ENCODE assay signal across 31 cellular contexts in the genomic region with DNA sequence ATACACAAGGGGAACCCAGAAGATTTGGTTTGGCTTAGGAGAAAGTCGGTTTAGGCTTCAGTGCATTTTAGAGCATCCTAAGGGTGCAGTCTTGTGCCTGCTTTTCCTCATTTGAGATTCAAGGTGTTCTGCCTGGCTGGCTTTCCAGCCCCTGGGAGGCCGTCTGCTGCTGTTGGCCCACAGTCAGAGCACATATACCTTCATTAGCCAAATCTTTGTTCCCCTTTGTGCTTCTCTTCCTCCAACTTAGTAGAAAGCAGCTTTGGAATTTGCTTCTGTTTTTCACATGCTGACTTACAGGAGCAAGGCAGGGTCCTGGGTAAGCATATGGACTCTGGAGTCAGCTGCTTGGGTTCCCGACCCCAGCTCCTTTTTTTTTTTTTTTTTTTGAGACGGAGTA.
"Had no signal": no experiment of that assay in that cellular context is flagged by ENCODE, and none has a peak within 500 bp of the region (broad histone marks: within the 10 kb centered on the region; RNA-seq: fewer than 3 reads in every experiment).

No MANE protein-coding gene starts in this region.

- H3K4me1 Mint-ChIP-seq: natural killer cell; nephron progenitor cell; stimulated activated naive B cell treated with anti-CD40 and anti-IgM and Interleukin-4, amounts not matched to agents 10 μg/mL and 1 μg/mL and 100 μg/mL, for 72 hours had no signal

- H3K27ac Mint-ChIP-seq: mesothelial cell of epicardium; naive B cell; natural killer cell; nephron progenitor cell; neural progenitor cell; stimulated activated naive B cell treated with anti-CD40 and anti-IgM and Interleukin-4, amounts not matched to agents 10 μg/mL and 1 μg/mL and 100 μg/mL, for 72 hours had no signal

- H3K4me3 Mint-ChIP-seq: mesothelial cell of epicardium; naive B cell; natural killer cell; nephron progenitor cell; neural progenitor cell; stimulated activated naive B cell treated with anti-CD40 and anti-IgM and Interleukin-4, amounts not matched to agents 10 μg/mL and 1 μg/mL and 100 μg/mL, for 72 hours had no signal

- ATAC-seq: heart left ventricle; left cardiac atrium; left lung; lower lobe of right lung; natural killer cell; psoas muscle; right cardiac atrium; sciatic nerve; stimulated activated naive B cell treated with anti-CD40 and anti-IgM and Interleukin-4, amounts not matched to agents 10 μg/mL and 1 μg/mL and 100 μg/mL, for 72 hours; stimulated activated naive CD8-positive, alpha-beta T cell treated with anti-CD3 and anti-CD28 coated beads, Interleukin-15, Interleukin-2, amounts not matched to agents 100 U/mL and 50 U/mL, for 24 hours had no signal

- H2AFZ ChIP-seq: neural progenitor cell, parathyroid adenoma had no signal

- H3K4me3 ChIP-seq: heart left ventricle, left lung, lower lobe of right lung, neural progenitor cell, psoas muscle, skin epidermis, stomach, testis, tibial artery, uterus had no signal

- H3K27ac ChIP-seq: left lung, lower lobe of right lung, neural progenitor cell, neutrophil, parathyroid adenoma, psoas muscle, skin epidermis, stomach, testis, tibial artery, uterus had no signal

- H3K36me3 ChIP-seq: heart left ventricle, left lung, lower lobe of right lung, neural progenitor cell, neutrophil, stomach, tibial artery, uterus had no signal

- H3K4me2 ChIP-seq: neural progenitor cell had no signal

- H3K79me2 ChIP-seq: parathyroid adenoma had no signal

- H3K27me3 ChIP-seq: heart left ventricle, left lung, neural progenitor cell, neutrophil, stomach, testis, tibial artery, uterus had no signal

- H3K9me3 Mint-ChIP-seq: naive B cell, nephron progenitor cell, neural progenitor cell had no signal

- DNase-seq: heart left ventricle; hypothalamus; islet precursor cell; left cardiac atrium; left lung; lower lobe of right lung; mammary epithelial cell; mesendoderm; naive B cell; natural killer cell; nephron progenitor cell; occipital lobe; psoas muscle; right cardiac atrium; stimulated activated CD4-positive, alpha-beta T cell treated with anti-CD3 and anti-CD28 coated beads, Interleukin-12 subunit alpha, Interleukin-12 subunit beta, amount 100 ng/mL, for 4 hours; stimulated activated CD4-positive, alpha-beta T cell treated with anti-CD3 and anti-CD28 coated beads, Interleukin-15, amount 100 ng/mL, for 24 hours; stimulated activated CD4-positive, alpha-beta T cell treated with anti-CD3 and anti-CD28 coated beads, Interleukin-2, amount 100 ng/mL, for 24 hours; stimulated activated CD4-positive, alpha-beta T cell treated with anti-CD3 and anti-CD28 coated beads, Interleukin-4, amount 100 ng/mL, for 1 hour; stimulated activated naive B cell treated with anti-CD40 and anti-IgM and Interleukin-4, amounts not matched to agents 10 μg/mL and 1 μg/mL and 100 μg/mL, for 72 hours; stimulated activated naive CD8-positive, alpha-beta T cell treated with anti-CD3 and anti-CD28 coated beads, Interleukin-15, Interleukin-2, amounts not matched to agents 100 U/mL and 50 U/mL, for 24 hours; stomach; testis; tibial artery; trophoblast cell; uterus had no signal

- H3K36me3 Mint-ChIP-seq: mesothelial cell of epicardium; naive B cell; natural killer cell; neural progenitor cell; stimulated activated naive B cell treated with anti-CD40 and anti-IgM and Interleukin-4, amounts not matched to agents 10 μg/mL and 1 μg/mL and 100 μg/mL, for 72 hours had no signal

- H3K4me1 ChIP-seq: left lung, lower lobe of right lung, parathyroid adenoma, psoas muscle, stomach, testis, tibial artery, uterus had no signal

- H3K27me3 Mint-ChIP-seq: naive B cell had no signal
